ENCODE assay signal across 10 cellular contexts in the genomic region with DNA sequence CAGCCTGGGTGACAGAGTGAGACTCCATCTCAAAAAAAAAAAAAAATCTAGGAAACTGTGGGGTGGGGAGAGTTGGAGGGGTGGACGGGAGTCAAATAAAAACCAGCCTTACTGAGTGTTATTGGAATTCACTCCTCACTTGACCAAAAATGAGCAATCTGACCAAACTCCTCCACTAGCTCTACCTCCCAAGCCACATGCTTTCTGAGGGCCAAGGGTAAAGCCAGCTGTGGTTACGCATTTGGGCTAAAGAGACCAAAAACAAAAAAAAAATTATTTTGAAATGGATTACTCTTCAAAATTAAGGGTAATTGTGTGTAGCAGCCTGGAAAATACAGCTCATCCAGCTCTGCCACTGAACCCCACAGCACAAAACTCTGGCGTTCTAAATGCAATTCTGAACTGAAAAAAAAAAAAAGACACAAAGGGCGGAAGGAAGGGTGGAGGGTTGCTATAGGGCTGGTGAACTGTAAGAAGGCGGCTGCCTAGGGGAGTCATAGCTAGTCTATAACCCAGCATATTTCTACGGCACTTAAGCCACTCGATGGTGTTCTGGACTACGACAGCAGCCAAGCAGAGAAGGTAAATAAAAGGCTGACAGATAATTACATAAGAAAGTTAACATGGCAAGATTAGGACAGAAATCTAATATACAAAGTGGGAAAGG. TPM values are rescaled to one million over a fixed set of nuclear protein-coding genes. Genes with fewer than 3 reads are reported as not detected.
DNase-seq lines count a peak whose midpoint lies in the region; ATAC-seq and TF ChIP-seq lines count a peak whose summit lies in the region.
"Had no signal": no experiment of that assay in that cellular context is flagged by ENCODE, and none has a peak within 500 bp of the region (broad histone marks: within the 10 kb centered on the region; RNA-seq: fewer than 3 reads in every experiment).

No MANE protein-coding gene starts in this region.

- CTCF ChIA-PET in HEK293 (lab: Yijun Ruan, JAX): interaction anchor here (0.6 kb wide), 2 partner anchors 53 to 289 kb away, joined by 3 to 4 read pairs; no protein-coding TSS in a partner anchor
- CTCF ChIA-PET in activated CD4-positive, alpha-beta memory T cell treated with anti-CD3 and anti-CD28 coated beads for 36 hours (lab: Charles Lee): interaction anchor here (1.0 to 2.5 kb wide), 5 partner anchors 9 to 242 kb away, joined by 3 to 15 read pairs (median 4); no protein-coding TSS in a partner anchor

- peak overlapping the region; percentile 45 for H3K4me3 Mint-ChIP-seq in activated CD4-positive, alpha-beta memory T cell treated with anti-CD3 and anti-CD28 coated beads for 36 hours

- H3K9me3 ChIP-seq in HEK293 (ENCODE audit: control insufficient read depth, insufficient read depth, low read depth, low read length) (no peaks in the 10 kb centered on the region), heart right ventricle (no peaks in the 10 kb centered on the region)

- ATAC-seq in heart right ventricle (peak; percentile 76 to 93 (median 90)), GM19328 (IDR thresholded peaks at IDR 0.05; ENCODE audit: unreplicated experiment) (no peak)

- H3K36me3 Mint-ChIP-seq in activated CD4-positive, alpha-beta memory T cell treated with anti-CD3 and anti-CD28 coated beads for 36 hours: peaks cover 26% of the 10 kb centered on the region

- TF ChIP-seq CTCF in HEK293 (tag by site-specific recombination; IDR thresholded peaks at IDR 0.05) (no peak), heart right ventricle (IDR thresholded peaks at IDR 0.05) (no peak)

- peaks cover 0 to under 1% (median 0%) of the 10 kb centered on the region in 7 donors for H3K27me3 ChIP-seq in heart right ventricle

- H3K27ac Mint-ChIP-seq in activated CD4-positive, alpha-beta memory T cell treated with anti-CD3 and anti-CD28 coated beads for 36 hours: peak overlapping the region; percentile 91

- H3K36me3 ChIP-seq in HEK293 (ENCODE audit: control insufficient read depth in 2 of 2, insufficient read depth in 1 of 2, low read length in 2 of 2): no peaks in the 10 kb centered on the region
- H3K36me3 ChIP-seq in heart right ventricle: peaks cover 0 to 4% (median 0%) of the 10 kb centered on the region in 9 donors

- 56 to 71% methylated on average over 8 of the region's 8 CpGs for WGBS in heart right ventricle, 2 donors

- DNase-seq in activated CD4-positive, alpha-beta memory T cell treated with anti-CD3 and anti-CD28 coated beads for 36 hours: peak; percentile 60
- DNase-seq in heart right ventricle (peak in 1 of 2 donors; percentile 41), DMS114 treated with DMSO at 0.1 percent for 48 hours (lab: John Stamatoyannopoulos, UW; ENCODE audit: unreplicated experiment) (no peak), HPDE6-E6E7 (ENCODE audit: extremely low spot score) (no peak)
- DNase-seq in stimulated activated CD4-positive, alpha-beta T cell treated with anti-CD3 and anti-CD28 coated beads, Interleukin-15, amount 100 ng/mL, for 48 hours (ENCODE audit: low read depth in 2 of 2): peak; percentile 33
- DNase-seq in activated effector memory CD4-positive, alpha-beta T cell treated with Interleukin-2 at 50 U/mL for 16 hours: no peak
- DNase-seq: DMS 273 treated with DMSO at 0.1 percent for 48 hours, NCI-H146 had no signal

- peaks cover 89% of the 10 kb centered on the region for H3K4me1 Mint-ChIP-seq in activated CD4-positive, alpha-beta memory T cell treated with anti-CD3 and anti-CD28 coated beads for 36 hours (ENCODE audit: low read depth)

- POLR2A ChIA-PET in HEK293 (lab: Yijun Ruan, JAX): interaction anchor here (0.6 kb wide), 1 partner anchor 292 kb away, joined by 3 read pairs; no protein-coding TSS in a partner anchor
- POLR2A ChIA-PET in activated CD4-positive, alpha-beta memory T cell treated with anti-CD3 and anti-CD28 coated beads for 36 hours (lab: Charles Lee): interaction anchor here (0.6 to 3.1 kb wide), 6 partner anchors 13 to 86 kb away, joined by 3 to 10 read pairs (median 6); no protein-coding TSS in a partner anchor

- intact Hi-C loops in activated CD4-positive, alpha-beta memory T cell treated with anti-CD3 and anti-CD28 coated beads for 36 hours (cut with micrococcal nuclease): loop anchor here (1.0 to 10.0 kb wide), 5 partner anchors 9 to 1746 kb away; a partner anchor contains a TSS
- intact Hi-C loops in heart right ventricle (cut with DNase I): loop anchor here in 6 of 10 donors (2.0 to 10.0 kb wide), 7 partner anchors 34 to 226 kb away; no protein-coding TSS in a partner anchor

- H3K27ac ChIP-seq in HEK293 (ENCODE audit: extremely low read depth, low read depth, low read length) (no peak overlapping the region), heart right ventricle (peak overlapping the region; percentile 72 to 93 (median 78))

- no peaks in the 10 kb centered on the region for H3K27me3 Mint-ChIP-seq in activated CD4-positive, alpha-beta memory T cell treated with anti-CD3 and anti-CD28 coated beads for 36 hours

- H3K4me3 ChIP-seq in HEK293 (ENCODE audit: low read depth, low read length): no peak overlapping the region
- peak overlapping the region in 4 of 10 donors; percentile 2 to 20 (median 12) for H3K4me3 ChIP-seq in heart right ventricle

- H3K4me1 ChIP-seq in HEK293 (ENCODE audit: control insufficient read depth, insufficient read depth, low read length) (no peaks in the 10 kb centered on the region), heart right ventricle (peaks cover 2 to 74% (median 52%) of the 10 kb centered on the region in 9 donors)

- no peaks in the 10 kb centered on the region for H3K9me3 Mint-ChIP-seq in activated CD4-positive, alpha-beta memory T cell treated with anti-CD3 and anti-CD28 coated beads for 36 hours

TF ChIP-seq in HEK293, 187 proteins besides CTCF, POLR2A, EP300 and RAD21:
- TF ChIP-seq, protein P1, sequence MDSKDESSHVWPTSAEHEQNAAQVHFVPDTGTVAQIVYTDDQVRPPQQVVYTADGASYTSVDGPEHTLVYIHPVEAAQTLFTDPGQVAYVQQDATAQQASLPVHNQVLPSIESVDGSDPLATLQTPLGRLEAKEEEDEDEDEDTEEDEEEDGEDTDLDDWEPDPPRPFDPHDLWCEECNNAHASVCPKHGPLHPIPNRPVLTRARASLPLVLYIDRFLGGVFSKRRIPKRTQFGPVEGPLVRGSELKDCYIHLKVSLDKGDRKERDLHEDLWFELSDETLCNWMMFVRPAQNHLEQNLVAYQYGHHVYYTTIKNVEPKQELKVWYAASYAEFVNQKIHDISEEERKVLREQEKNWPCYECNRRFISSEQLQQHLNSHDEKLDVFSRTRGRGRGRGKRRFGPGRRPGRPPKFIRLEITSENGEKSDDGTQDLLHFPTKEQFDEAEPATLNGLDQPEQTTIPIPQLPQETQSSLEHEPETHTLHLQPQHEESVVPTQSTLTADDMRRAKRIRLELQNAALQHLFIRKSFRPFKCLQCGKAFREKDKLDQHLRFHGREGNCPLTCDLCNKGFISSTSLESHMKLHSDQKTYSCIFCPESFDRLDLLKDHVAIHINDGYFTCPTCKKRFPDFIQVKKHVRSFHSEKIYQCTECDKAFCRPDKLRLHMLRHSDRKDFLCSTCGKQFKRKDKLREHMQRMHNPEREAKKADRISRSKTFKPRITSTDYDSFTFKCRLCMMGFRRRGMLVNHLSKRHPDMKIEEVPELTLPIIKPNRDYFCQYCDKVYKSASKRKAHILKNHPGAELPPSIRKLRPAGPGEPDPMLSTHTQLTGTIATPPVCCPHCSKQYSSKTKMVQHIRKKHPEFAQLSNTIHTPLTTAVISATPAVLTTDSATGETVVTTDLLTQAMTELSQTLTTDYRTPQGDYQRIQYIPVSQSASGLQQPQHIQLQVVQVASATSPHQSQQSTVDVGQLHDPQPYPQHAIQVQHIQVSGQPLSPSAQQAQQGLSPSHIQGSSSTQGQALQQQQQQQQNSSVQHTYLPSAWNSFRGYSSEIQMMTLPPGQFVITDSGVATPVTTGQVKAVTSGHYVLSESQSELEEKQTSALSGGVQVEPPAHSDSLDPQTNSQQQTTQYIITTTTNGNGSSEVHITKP (tag by site-specific recombination; IDR thresholded peaks at IDR 0.05): 0 out of 2 replicates have a peak, but pooled peaks have one; percentile 41
- TF ChIP-seq ZNF155 (tag by site-specific recombination; IDR thresholded peaks at IDR 0.05) (no peak), ZIC2 (tag by site-specific recombination; IDR thresholded peaks at IDR 0.05) (no peak), PRDM1 (tag by site-specific recombination; IDR thresholded peaks at IDR 0.05) (no peak), ZNF48 (tag by site-specific recombination; IDR thresholded peaks at IDR 0.05) (no peak), WT1 (tag by site-specific recombination; IDR thresholded peaks at IDR 0.05) (no peak)

RNA-seq across cellular contexts. Expression of a gene that starts 7.8 kb away (rescaled TPM):
- 10 to 100 TPM; 88.7 to 93.3 TPM for total RNA-seq in activated CD4-positive, alpha-beta memory T cell treated with anti-CD3 and anti-CD28 coated beads for 36 hours
- total RNA-seq in heart right ventricle: 10 to 100 TPM in 9 of 10 donors, 1 to 10 TPM in 1; 8.8 to 18.0 (median 14.0) TPM
- polyA plus RNA-seq in heart right ventricle: 10 to 100 TPM in 1 of 2 donors, 1 to 10 TPM in 1; 8.5 to 14.3 TPM

Comparison
In these comparisons a context has a peak if more than half of its experiments do, and no peak if none do; other contexts are left out.
1. DNase-seq: peak in activated CD4-positive, alpha-beta memory T cell treated with anti-CD3 and anti-CD28 coated beads for 36 hours (single experiment) and stimulated activated CD4-positive, alpha-beta T cell treated with anti-CD3 and anti-CD28 coated beads, Interleukin-15, amount 100 ng/mL, for 48 hours (2 of 2); none in DMS114 treated with DMSO at 0.1 percent for 48 hours (single experiment), HPDE6-E6E7 (single experiment) and activated effector memory CD4-positive, alpha-beta T cell treated with Interleukin-2 at 50 U/mL for 16 hours (single experiment).
2. RNA of a gene that starts 7.8 kb away (total RNA-seq): 88.7 to 93.3 TPM in activated CD4-positive, alpha-beta memory T cell treated with anti-CD3 and anti-CD28 coated beads for 36 hours; 8.8 to 18.0 TPM in heart right ventricle; every median in the first group is over 4 times any median in the second.